Comparison of ENCODE assay signal across 4 cellular contexts in the genomic region with DNA sequence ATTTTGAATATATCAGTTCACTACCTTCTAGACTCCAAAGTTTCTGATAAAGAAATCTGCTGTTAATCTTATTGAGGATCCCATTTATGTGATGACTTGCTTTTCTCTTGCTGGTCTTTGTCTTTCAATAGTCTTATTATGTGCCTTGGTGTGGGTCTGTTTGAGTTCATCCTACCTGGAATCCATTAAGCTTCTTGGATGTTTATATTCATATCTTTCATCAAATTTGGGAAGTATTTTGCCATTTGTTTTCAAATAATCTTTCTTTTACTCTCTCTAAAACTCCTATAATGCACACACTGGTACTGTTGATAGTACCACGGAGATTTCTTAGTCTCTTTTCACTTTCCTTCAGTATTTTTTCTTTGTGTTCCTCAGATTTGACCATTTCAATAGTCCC.
"Had no signal": no experiment of that assay in that cellular context is flagged by ENCODE, and none has a peak within 500 bp of the region (broad histone marks: within the 10 kb centered on the region; RNA-seq: fewer than 3 reads in every experiment).

No MANE protein-coding gene starts in this region.

- ATAC-seq: HepG2, K562 had no signal

- H3K27ac ChIP-seq: HL-60, KMS-11 had no signal

- H3K4me3 ChIP-seq: K562 had no signal
